18 cellular contexts compared by ENCODE assay signal in the genomic region with DNA sequence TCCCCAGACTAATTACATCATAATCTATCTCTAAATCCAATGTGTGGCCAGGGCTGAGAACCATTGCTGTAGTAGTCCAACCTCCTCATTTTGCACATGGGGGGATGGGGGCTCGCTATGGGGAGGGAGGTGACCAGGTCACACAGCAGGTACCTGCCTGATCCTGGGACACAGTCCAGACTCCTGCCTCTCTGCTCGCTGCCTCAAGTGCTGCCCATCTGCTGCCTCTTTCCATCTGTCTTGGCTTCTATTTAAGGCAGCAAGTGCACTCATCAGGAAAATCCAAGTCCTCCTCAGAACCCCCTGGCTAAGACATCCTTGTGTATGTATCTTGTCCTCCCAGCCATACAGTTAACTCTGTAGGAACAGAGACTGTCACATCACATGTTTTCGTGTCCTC. TPM values are rescaled to one million over a fixed set of nuclear protein-coding genes. Genes with fewer than 3 reads are reported as not detected.
A peak's percentile ranks its signal among the peaks of the same experiment; 100 is the strongest.
DNase-seq lines count a peak whose midpoint lies in the region; FAIRE-seq and TF ChIP-seq lines count a peak whose summit lies in the region.
"Had no signal": no experiment of that assay in that cellular context is flagged by ENCODE, and none has a peak within 500 bp of the region (broad histone marks: within the 10 kb centered on the region; RNA-seq: fewer than 3 reads in every experiment).

No MANE protein-coding gene starts in this region.

- H3K36me3 ChIP-seq in kidney (ENCODE audit: control insufficient read depth in 1 of 2, insufficient read depth in 2 of 2, low read length in 2 of 2) = no peaks in the 10 kb centered on the region

- H3K27ac ChIP-seq in kidney (ENCODE audit: low read depth in 2 of 2, low read length in 2 of 2) = no peak overlapping the region
- H3K27ac ChIP-seq: 22Rv1 had no signal

- FAIRE-seq in RCC 7860 (lab: Jason Lieb, UNC) (no peak), kidney (lab: Jason Lieb, UNC) (no peak)
- FAIRE-seq: D721Med, GM12878 had no signal

- DNase-seq in NCI-H82 (lab: John Stamatoyannopoulos, UW) (peak; percentile 13), NCI-H82 treated with DMSO at 0.1 percent for 48 hours (lab: John Stamatoyannopoulos, UW; ENCODE audit: unreplicated experiment) (no peak), NCI-H524 (lab: John Stamatoyannopoulos, UW) (peak; percentile 98 to 99), cerebellar cortex (ENCODE audit: low spot score) (peak; percentile 97), pons (ENCODE audit: low spot score) (peak; percentile 5), RCC 7860 (ENCODE audit: low spot score) (no peak), NAMALWA (ENCODE audit: low spot score) (no peak), kidney (no peak)
- DNase-seq: CD8-positive, alpha-beta T cell; COR-L47; DMS53; H7 had no signal

- no peak overlapping the region for H3K4me3 ChIP-seq in kidney (ENCODE audit: low read length in 2 of 2)
- H3K4me3 ChIP-seq: GM12878, GM23338 had no signal

- H3K4me1 ChIP-seq in kidney (ENCODE audit: control insufficient read depth in 1 of 2, insufficient read depth in 1 of 2, low read depth in 1 of 2, low read length in 2 of 2) = no peaks in the 10 kb centered on the region

- no peak overlapping the region for H3K9ac ChIP-seq in kidney (ENCODE audit: low read length in 2 of 2)

- intact Hi-C loops in kidney (cut with DNase I) = no loop called here

- no peaks in the 10 kb centered on the region for H3K9me3 ChIP-seq in kidney (ENCODE audit: control insufficient read depth in 1 of 2, low read length in 2 of 2)

- TF ChIP-seq CTCF in kidney (IDR thresholded peaks at IDR 0.05; ENCODE audit: borderline replicate concordance, extremely low read depth, insufficient read depth) = no peak

RNA-seq across cellular contexts. Expression of gene FRRS1L, which starts 57.7 kb away (rescaled TPM):
- total RNA-seq in kidney = not detected
- polyA plus RNA-seq in kidney (ENCODE audit: insufficient read depth, low read depth, low replicate concordance) = 0.06 TPM
- total RNA-seq: CD8-positive, alpha-beta T cell; GM12878; HT-29 had no signal
- polyA plus RNA-seq: CD14-positive monocyte, GM12878 had no signal

Comparison
In these comparisons a context has a peak if more than half of its experiments do, and no peak if none do; other contexts are left out.
1. DNase-seq: peak in NCI-H82 (single experiment), NCI-H524 (2 of 2), cerebellar cortex (single experiment) and pons (single experiment); none in NCI-H82 treated with DMSO at 0.1 percent for 48 hours (single experiment), RCC 7860 (single experiment), NAMALWA (single experiment) and kidney (single experiment).